ENCODE assay signal across 20 cellular contexts in the genomic region with DNA sequence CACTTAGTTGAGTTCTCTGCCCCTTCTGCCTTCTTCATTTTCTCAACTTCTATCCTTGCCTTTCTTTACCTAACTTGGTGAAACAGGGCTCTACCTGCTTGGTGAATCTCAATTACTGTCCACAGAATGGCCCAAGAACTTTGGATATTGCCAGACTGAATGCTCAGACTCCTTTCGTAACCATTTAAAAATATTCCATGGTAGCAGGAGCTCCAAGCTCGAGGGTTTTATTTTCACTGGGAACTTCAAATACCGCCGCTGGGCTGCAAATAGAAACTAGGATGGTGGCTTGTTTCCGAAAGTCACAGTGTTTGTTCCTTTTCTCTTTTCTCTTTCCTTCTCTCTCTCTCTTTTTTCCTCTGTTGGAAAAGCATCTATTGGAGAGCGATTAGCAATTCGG. TPM values are rescaled to one million over a fixed set of nuclear protein-coding genes. Genes with fewer than 3 reads are reported as not detected.
DNase-seq lines count a peak whose midpoint lies in the region; ATAC-seq and TF ChIP-seq lines count a peak whose summit lies in the region.
"Had no signal": no experiment of that assay in that cellular context is flagged by ENCODE, and none has a peak within 500 bp of the region (broad histone marks: within the 10 kb centered on the region; RNA-seq: fewer than 3 reads in every experiment).

No MANE protein-coding gene starts in this region.

- intact Hi-C loops in gastrocnemius medialis (cut with DNase I; ENCODE audit: low total_unique reads), result no loop called here

- H3K27ac ChIP-seq in GM23338 (ENCODE audit: low read depth) (no peak overlapping the region), gastrocnemius medialis (peak overlapping the region; percentile 88 to 96 (median 94)), subcutaneous abdominal adipose tissue (ENCODE audit: low read depth, low read length) (peak overlapping the region; percentile 74)
- H3K27ac ChIP-seq: 22Rv1, A549, BLaER1 had no signal

- H3K36me3 Mint-ChIP-seq in GM23338 (ENCODE audit: low read depth) (no peaks in the 10 kb centered on the region), T-helper 17 cell (ENCODE audit: low read depth) (no peaks in the 10 kb centered on the region)
- H3K36me3 Mint-ChIP-seq: CD14-positive monocyte; CD4-positive, alpha-beta memory T cell had no signal

- H3K9me2 ChIP-seq in GM23338 (ENCODE audit: insufficient read depth), result no peaks in the 10 kb centered on the region; the same call in 1 of the 2 replicates

- in situ Hi-C loops in gastrocnemius medialis (cut with MboI; ENCODE audit: low sequenced_read_pairs in 4 of 4), result no loop called here

- no peak for DNase-seq in GM23338 (ENCODE audit: low spot score)
- DNase-seq in midbrain (lab: John Stamatoyannopoulos, UW), result peak; percentile 26
- DNase-seq in gastrocnemius medialis, result peak; percentile 44 to 49
- no peak for DNase-seq in T-helper 17 cell
- DNase-seq in AG08395 (ENCODE audit: low spot score), result no peak
- no peak for DNase-seq in ureter (ENCODE audit: low spot score)
- DNase-seq: CD4-positive, alpha-beta memory T cell; DMS79; GDM1; GOT3; H7; HFFc6 had no signal

- H3K4me3 Mint-ChIP-seq in GM23338, result no peak overlapping the region
- H3K4me3 Mint-ChIP-seq in T-helper 17 cell, result no peak overlapping the region
- H3K4me3 Mint-ChIP-seq: CD14-positive monocyte; CD4-positive, alpha-beta memory T cell had no signal

- no peaks in the 10 kb centered on the region for H4K20me1 ChIP-seq in GM23338 (replicated peaks; ENCODE audit: insufficient read depth)
- H4K20me1 ChIP-seq: BLaER1 had no signal

- no peaks in the 10 kb centered on the region for H3K79me2 ChIP-seq in GM23338 (replicated peaks; ENCODE audit: insufficient read depth)

- no peak for TF ChIP-seq POLR2A in gastrocnemius medialis (IDR thresholded peaks at IDR 0.05)

- TF ChIP-seq CTCF in GM23338 (conservative IDR thresholded peaks at IDR 0.05; ENCODE audit: low read depth in 2 of 2) (no peak), gastrocnemius medialis (IDR thresholded peaks at IDR 0.05 in 4 of 5, conservative IDR thresholded peaks at IDR 0.05 in 1 of 5) (no peak)

- ATAC-seq in GM23338, result no peak
- peak; percentile 59 to 76 for ATAC-seq in gastrocnemius medialis
- ATAC-seq in T-helper 17 cell, result no peak
- ATAC-seq in HG03095 (IDR thresholded peaks at IDR 0.05; ENCODE audit: unreplicated experiment), result no peak
- ATAC-seq: A549, HCT116 had no signal

- H3K27me3 Mint-ChIP-seq in GM23338 (ENCODE audit: insufficient read depth, low read depth, poor library complexity) (no peaks in the 10 kb centered on the region), T-helper 17 cell (peaks cover 57% of the 10 kb centered on the region)

- H3K36me3 ChIP-seq in GM23338 (ENCODE audit: insufficient read depth) (no peaks in the 10 kb centered on the region), gastrocnemius medialis (no peaks in the 10 kb centered on the region), subcutaneous abdominal adipose tissue (ENCODE audit: control insufficient read depth in 5 of 5, insufficient read depth in 5 of 5, low read length in 5 of 5) (no peaks in the 10 kb centered on the region)
- H3K36me3 ChIP-seq: BLaER1 had no signal

- H3K4me1 Mint-ChIP-seq in GM23338 (peaks cover 23% of the 10 kb centered on the region), T-helper 17 cell (peaks cover 3% of the 10 kb centered on the region)
- H3K4me1 Mint-ChIP-seq: CD4-positive, alpha-beta memory T cell had no signal

- H3K4me3 ChIP-seq in GM23338 (no peak overlapping the region), gastrocnemius medialis (peak overlapping the region; percentile 40 to 48 (median 42)), subcutaneous abdominal adipose tissue (ENCODE audit: low read depth in 1 of 5, low read length in 5 of 5) (no peak overlapping the region)
- H3K4me3 ChIP-seq: A549, BLaER1 had no signal

- no peaks in the 10 kb centered on the region for H3K9me3 Mint-ChIP-seq in GM23338
- H3K9me3 Mint-ChIP-seq: CD4-positive, alpha-beta memory T cell; HFFc6 had no signal

- H3K9ac ChIP-seq in subcutaneous abdominal adipose tissue (ENCODE audit: low read length in 5 of 5), result no peak overlapping the region
- H3K9ac ChIP-seq: BLaER1 had no signal

- H3K4me1 ChIP-seq in GM23338 (ENCODE audit: insufficient read depth), result peaks cover 12% of the 10 kb centered on the region
- H3K4me1 ChIP-seq in gastrocnemius medialis, result peaks cover 48 to 55% of the 10 kb centered on the region in 2 donors
- H3K4me1 ChIP-seq in subcutaneous abdominal adipose tissue (ENCODE audit: control insufficient read depth in 5 of 5, insufficient read depth in 5 of 5, low read length in 5 of 5), result peaks cover 0 to 26% (median 20%) of the 10 kb centered on the region in 5 donors
- H3K4me1 ChIP-seq: BLaER1 had no signal

- no peak overlapping the region for H3K4me2 ChIP-seq in GM23338
- H3K4me2 ChIP-seq: A549, BLaER1 had no signal

- peak overlapping the region; percentile 19; the same call in 1 of the 2 replicates for H2AFZ ChIP-seq in GM23338

- H3K9me3 ChIP-seq in gastrocnemius medialis, result no peaks in the 10 kb centered on the region
- H3K9me3 ChIP-seq in subcutaneous abdominal adipose tissue (ENCODE audit: control insufficient read depth in 5 of 5, low read length in 5 of 5), result no peaks in the 10 kb centered on the region
- no peaks in the 10 kb centered on the region for H3K9me3 ChIP-seq in T-helper 17 cell (ENCODE audit: control insufficient read depth, low read length, poor library complexity, severe bottlenecking)
- H3K9me3 ChIP-seq: A549, BLaER1 had no signal

- H3K27ac Mint-ChIP-seq in GM23338, result no peak overlapping the region
- no peak overlapping the region for H3K27ac Mint-ChIP-seq in T-helper 17 cell
- H3K27ac Mint-ChIP-seq: CD14-positive monocyte; CD4-positive, alpha-beta memory T cell; HFFc6 had no signal

- no peaks in the 10 kb centered on the region for H3F3A ChIP-seq in GM23338 (replicated peaks; ENCODE audit: low read depth)

- H3K27me3 ChIP-seq in GM23338 (ENCODE audit: insufficient read depth) (no peaks in the 10 kb centered on the region), gastrocnemius medialis (no peaks in the 10 kb centered on the region), subcutaneous abdominal adipose tissue (ENCODE audit: control insufficient read depth in 5 of 5, insufficient read depth in 4 of 5, low read length in 5 of 5) (no peaks in the 10 kb centered on the region)
- H3K27me3 ChIP-seq: BLaER1 had no signal

TF ChIP-seq in GM23338, 12 proteins besides CTCF, POLR2A, EP300 and RAD21 (continues in another document):
- TF ChIP-seq NANOG (IDR thresholded peaks at IDR 0.05; ENCODE audit: borderline replicate concordance), result no peak
- no peak for TF ChIP-seq CREB1 (CRISPR knock-in tag; IDR thresholded peaks at IDR 0.05; ENCODE audit: low read depth)
- TF ChIP-seq, protein P1, sequence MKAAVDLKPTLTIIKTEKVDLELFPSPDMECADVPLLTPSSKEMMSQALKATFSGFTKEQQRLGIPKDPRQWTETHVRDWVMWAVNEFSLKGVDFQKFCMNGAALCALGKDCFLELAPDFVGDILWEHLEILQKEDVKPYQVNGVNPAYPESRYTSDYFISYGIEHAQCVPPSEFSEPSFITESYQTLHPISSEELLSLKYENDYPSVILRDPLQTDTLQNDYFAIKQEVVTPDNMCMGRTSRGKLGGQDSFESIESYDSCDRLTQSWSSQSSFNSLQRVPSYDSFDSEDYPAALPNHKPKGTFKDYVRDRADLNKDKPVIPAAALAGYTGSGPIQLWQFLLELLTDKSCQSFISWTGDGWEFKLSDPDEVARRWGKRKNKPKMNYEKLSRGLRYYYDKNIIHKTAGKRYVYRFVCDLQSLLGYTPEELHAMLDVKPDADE (IDR thresholded peaks at IDR 0.05), result no peak
- TF ChIP-seq, protein P2, sequence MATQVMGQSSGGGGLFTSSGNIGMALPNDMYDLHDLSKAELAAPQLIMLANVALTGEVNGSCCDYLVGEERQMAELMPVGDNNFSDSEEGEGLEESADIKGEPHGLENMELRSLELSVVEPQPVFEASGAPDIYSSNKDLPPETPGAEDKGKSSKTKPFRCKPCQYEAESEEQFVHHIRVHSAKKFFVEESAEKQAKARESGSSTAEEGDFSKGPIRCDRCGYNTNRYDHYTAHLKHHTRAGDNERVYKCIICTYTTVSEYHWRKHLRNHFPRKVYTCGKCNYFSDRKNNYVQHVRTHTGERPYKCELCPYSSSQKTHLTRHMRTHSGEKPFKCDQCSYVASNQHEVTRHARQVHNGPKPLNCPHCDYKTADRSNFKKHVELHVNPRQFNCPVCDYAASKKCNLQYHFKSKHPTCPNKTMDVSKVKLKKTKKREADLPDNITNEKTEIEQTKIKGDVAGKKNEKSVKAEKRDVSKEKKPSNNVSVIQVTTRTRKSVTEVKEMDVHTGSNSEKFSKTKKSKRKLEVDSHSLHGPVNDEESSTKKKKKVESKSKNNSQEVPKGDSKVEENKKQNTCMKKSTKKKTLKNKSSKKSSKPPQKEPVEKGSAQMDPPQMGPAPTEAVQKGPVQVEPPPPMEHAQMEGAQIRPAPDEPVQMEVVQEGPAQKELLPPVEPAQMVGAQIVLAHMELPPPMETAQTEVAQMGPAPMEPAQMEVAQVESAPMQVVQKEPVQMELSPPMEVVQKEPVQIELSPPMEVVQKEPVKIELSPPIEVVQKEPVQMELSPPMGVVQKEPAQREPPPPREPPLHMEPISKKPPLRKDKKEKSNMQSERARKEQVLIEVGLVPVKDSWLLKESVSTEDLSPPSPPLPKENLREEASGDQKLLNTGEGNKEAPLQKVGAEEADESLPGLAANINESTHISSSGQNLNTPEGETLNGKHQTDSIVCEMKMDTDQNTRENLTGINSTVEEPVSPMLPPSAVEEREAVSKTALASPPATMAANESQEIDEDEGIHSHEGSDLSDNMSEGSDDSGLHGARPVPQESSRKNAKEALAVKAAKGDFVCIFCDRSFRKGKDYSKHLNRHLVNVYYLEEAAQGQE (IDR thresholded peaks at IDR 0.05; ENCODE audit: unreplicated experiment), result no peak
- TF ChIP-seq ZNF331 (CRISPR knock-in tag; IDR thresholded peaks at IDR 0.05; ENCODE audit: low read depth), result no peak
- TF ChIP-seq ZNF114 (CRISPR knock-in tag; IDR thresholded peaks at IDR 0.05), result no peak
- no peak for TF ChIP-seq POLR2AphosphoS5 (IDR thresholded peaks at IDR 0.05; ENCODE audit: low read depth)

RNA-seq across cellular contexts. Expression of a gene that starts 13.2 kb away (rescaled TPM):
- total RNA-seq in GM23338 (2014; rRNA removed; shearing (Covaris generic)), result 0.10 TPM in 1 of 2 replicates, not detected in the other
- polyA plus RNA-seq in GM23338 (2016; fragmentation: Nextera tagmentation; extraction: Ambion mirVana), result 0.52 and 0.73 TPM in 2 replicates
- 10 to 100 TPM in 2 of 4 donors, 1 to 10 TPM in 1, under 1 TPM in 1; 0.39 to 87.9 (median 6.1) TPM for total RNA-seq in gastrocnemius medialis
- total RNA-seq in T-helper 17 cell, result not detected
- total RNA-seq in ureter, result 8.4 TPM
- total RNA-seq: CD4-positive, alpha-beta memory T cell; HT-29 had no signal
- polyA plus RNA-seq: A549; CD14-positive monocyte; CD4-positive, alpha-beta memory T cell had no signal

RNA-seq across cellular contexts. Expression of a gene that starts 41.4 kb away (rescaled TPM):
- total RNA-seq in GM23338 (2014; rRNA removed; shearing (Covaris generic)), result 12.3 and 18.0 TPM in 2 replicates
- 6.4 and 6.9 TPM in 2 replicates for polyA plus RNA-seq in GM23338 (2016; fragmentation: Nextera tagmentation; extraction: Ambion mirVana)
- total RNA-seq in gastrocnemius medialis (10 to 100 TPM; 10.1 to 41.7 (median 13.3) TPM), T-helper 17 cell (1 to 10 TPM; 1.5 to 8.8 TPM), ureter (33.9 TPM)

Comparison
In these comparisons a context has a peak if more than half of its experiments do, and no peak if none do; other contexts are left out.
1. ATAC-seq: peak in gastrocnemius medialis (2 of 2); none in GM23338 (single experiment), T-helper 17 cell (single experiment) and HG03095 (single experiment).
2. DNase-seq: peak in midbrain (single experiment) and gastrocnemius medialis (2 of 2); none in GM23338 (single experiment), T-helper 17 cell (0 of 3), AG08395 (single experiment) and ureter (single experiment).
3. H3K4me3 ChIP-seq: peak in gastrocnemius medialis (4 of 4); none in GM23338 (single experiment) and subcutaneous abdominal adipose tissue (0 of 5).